In genomic region chr6:15247214-15247749, GRCh38 we compare ENCODE assay signal across 8 cellular contexts. TPM values are rescaled to one million over a fixed set of nuclear protein-coding genes. Genes with fewer than 3 reads are reported as not detected.
DNase-seq lines count a peak whose midpoint lies in the region; ATAC-seq and TF ChIP-seq lines count a peak whose summit lies in the region.

No MANE protein-coding gene starts in this region.

- CTCF ChIA-PET in PC-9 (lab: Charles Lee): interaction anchor here (0.6 to 0.7 kb wide), 2 partner anchors 114 to 343 kb away, joined by 3 to 6 read pairs; no protein-coding TSS in a partner anchor

- H3F3A ChIP-seq in PC-9 (ENCODE audit: insufficient read depth, low read depth): peaks cover 53% of the 10 kb centered on the region

- H3K9me3 ChIP-seq in PC-9 (ENCODE audit: insufficient read depth, low read depth): no peaks in the 10 kb centered on the region

- BruUV-seq in PC-9 (replicated peaks; lab: Mats Ljungman, UMichigan): TSS peak; percentile 24

- peak overlapping the region; percentile 52 for H2AFZ ChIP-seq in PC-9

- POLR2A ChIA-PET in PC-9 (lab: Charles Lee; ENCODE audit: unreplicated experiment): interaction anchor here (0.5 to 1.0 kb wide), 4 partner anchors 38 to 546 kb away, joined by 4 to 20 read pairs (median 7); no protein-coding TSS in a partner anchor

- intact Hi-C loops in PC-9 (cut with micrococcal nuclease; ENCODE audit: unreplicated experiment): loop anchor here (2.0 to 5.0 kb wide), 4 partner anchors 98 to 1036 kb away; no protein-coding TSS in a partner anchor

- peak; percentile 25 for DNase-seq in ELR (ENCODE audit: low read depth)
- DNase-seq in PC-9: peak in 1 of 2 experiments; percentile 42
- no peak for DNase-seq in epithelial cell of proximal tubule (ENCODE audit: low read depth)
- peak; percentile 46 for DNase-seq in pons (ENCODE audit: low spot score)
- DNase-seq in C1 segment of cervical spinal cord (lab: John Stamatoyannopoulos, UW): no peak
- no peak for DNase-seq in NCI-H2081 (lab: John Stamatoyannopoulos, UW)

- no peaks in the 10 kb centered on the region; the same call in 1 of the 2 replicates for H4K20me1 ChIP-seq in PC-9 (ENCODE audit: insufficient read depth)

- peaks cover 52% of the 10 kb centered on the region for H3K4me1 ChIP-seq in PC-9 (replicated peaks; ENCODE audit: insufficient read depth)

- H3K79me2 ChIP-seq in PC-9 (ENCODE audit: low read depth): peaks cover 57% of the 10 kb centered on the region

- H3K4me2 ChIP-seq in PC-9: peak overlapping the region; percentile 88

- no peaks in the 10 kb centered on the region for H3K36me3 ChIP-seq in PC-9 (ENCODE audit: low read depth)

- H3K4me3 ChIP-seq in PC-9 (peak overlapping the region; percentile 93), epithelial cell of proximal tubule (ENCODE audit: low read depth, low read length) (peak overlapping the region; percentile 86)

- H3K9me2 ChIP-seq in PC-9 (ENCODE audit: insufficient read depth): no peaks in the 10 kb centered on the region

- peak overlapping the region; percentile 73 for H3K27ac ChIP-seq in PC-9

- ATAC-seq in GM21515 (IDR thresholded peaks at IDR 0.05; ENCODE audit: unreplicated experiment): no peak
- no peak for ATAC-seq in GM19328 (IDR thresholded peaks at IDR 0.05; ENCODE audit: unreplicated experiment)

- TF ChIP-seq CTCF in PC-9 (conservative IDR thresholded peaks at IDR 0.05) (no peak), epithelial cell of proximal tubule (conservative IDR thresholded peaks at IDR 0.05; ENCODE audit: low read depth, low read length) (no peak)

- no peaks in the 10 kb centered on the region for H3K27me3 ChIP-seq in PC-9 (ENCODE audit: insufficient read depth, low read depth)

RNA-seq across cellular contexts. Expression of gene JARID2, which starts 1.4 kb away (rescaled TPM):
- total RNA-seq in PC-9 (2021): 31.1 and 35.0 TPM in 2 replicates
- 5.1 and 5.7 TPM in 2 replicates for total RNA-seq in epithelial cell of proximal tubule

Comparison
In these comparisons a context has a peak if more than half of its experiments do, and no peak if none do; other contexts are left out.
1. DNase-seq: peak in ELR (single experiment) and pons (single experiment); none in epithelial cell of proximal tubule (single experiment), C1 segment of cervical spinal cord (0 of 14) and NCI-H2081 (0 of 2).